ENCODE assay signal across 36 cellular contexts in genomic region chr13:44908712-44909111, GRCh38.
"Had no signal": no experiment of that assay in that cellular context is flagged by ENCODE, and none has a peak within 500 bp of the region (broad histone marks: within the 10 kb centered on the region; RNA-seq: fewer than 3 reads in every experiment).

No MANE protein-coding gene starts in this region.

- H3K9me3 ChIP-seq: ascending aorta, breast epithelium had no signal

- DNase-seq: activated CD4-positive, alpha-beta memory T cell treated with anti-CD3 and anti-CD28 coated beads, Interleukin-2, amount 10 ng/mL, durations not matched to agents 7 days and 5 days; activated CD4-positive, alpha-beta T cell treated with anti-CD3 and anti-CD28 coated beads for 1 hour; activated CD4-positive, alpha-beta T cell treated with anti-CD3 and anti-CD28 coated beads for 48 hours; activated CD4-positive, CD25-positive, alpha-beta regulatory T cell; activated CD8-positive, alpha-beta memory T cell treated with anti-CD3 and anti-CD28 coated beads for 24 hours; activated CD8-positive, alpha-beta memory T cell treated with anti-CD3 and anti-CD28 coated beads, Interleukin-2, amount 10 ng/mL, durations not matched to agents 7 days and 5 days; activated CD8-positive, alpha-beta memory T cell treated with anti-CD3 and anti-CD28 coated beads, Interleukin-2, amount 50 U/mL, for 48 hours; activated effector memory CD4-positive, alpha-beta T cell treated with anti-CD3 and anti-CD28 coated beads, Interleukin-2, amount 50 U/mL, for 16 hours; activated naive CD4-positive, alpha-beta T cell; activated naive CD4-positive, alpha-beta T cell treated with anti-CD3 and anti-CD28 coated beads, Interleukin-2, amount 50 U/mL, for 16 hours; activated naive CD8-positive, alpha-beta T cell treated with anti-CD3 and anti-CD28 coated beads, Interleukin-2, amount 10 ng/mL, durations not matched to agents 7 days and 5 days; activated T-cell treated with anti-CD3 and anti-CD28 coated beads, Interleukin-2, amount 50 U/mL, for 48 hours; amygdala; cerebellar nuclear complex; Kasumi-1; KG1; MG63; NCI-H1048; NCI-H1105 treated with DMSO at 0.1 percent for 48 hours; NCI-H1436; NCI-H1694; NCI-H1930; NCI-H2081 treated with DMSO at 0.1 percent for 48 hours; NCI-H226; NCI-H446 treated with DMSO at 0.1 percent for 48 hours; NCI-H524; NCI-H69; NCI-H82; OCI-M1; Right ventricle myocardium superior; SW 1271; T-helper 1 cell; T-helper 9 cell; WERI-Rb-1 had no signal

- H3K36me3 ChIP-seq: ascending aorta, breast epithelium, MG63, WERI-Rb-1 had no signal

- H3K27ac Mint-ChIP-seq: activated CD4-positive, alpha-beta memory T cell treated with anti-CD3 and anti-CD28 coated beads, Interleukin-2, amount 10 ng/mL, durations not matched to agents 7 days and 5 days; activated CD8-positive, alpha-beta memory T cell treated with anti-CD3 and anti-CD28 coated beads, Interleukin-2, amount 10 ng/mL, durations not matched to agents 7 days and 5 days; activated naive CD8-positive, alpha-beta T cell treated with anti-CD3 and anti-CD28 coated beads, Interleukin-2, amount 10 ng/mL, durations not matched to agents 7 days and 5 days had no signal

- H3K4me1 Mint-ChIP-seq: activated CD4-positive, alpha-beta memory T cell treated with anti-CD3 and anti-CD28 coated beads, Interleukin-2, amount 10 ng/mL, durations not matched to agents 7 days and 5 days; activated naive CD8-positive, alpha-beta T cell treated with anti-CD3 and anti-CD28 coated beads, Interleukin-2, amount 10 ng/mL, durations not matched to agents 7 days and 5 days had no signal

- H3K27ac ChIP-seq: ascending aorta, breast epithelium, WERI-Rb-1 had no signal

- ATAC-seq: activated CD8-positive, alpha-beta memory T cell treated with anti-CD3 and anti-CD28 coated beads, Interleukin-2, amount 10 ng/mL, durations not matched to agents 7 days and 5 days had no signal

- H3K4me3 ChIP-seq: ascending aorta, breast epithelium, MG63 had no signal

- H3K4me3 Mint-ChIP-seq: activated CD4-positive, alpha-beta memory T cell treated with anti-CD3 and anti-CD28 coated beads, Interleukin-2, amount 10 ng/mL, durations not matched to agents 7 days and 5 days; activated CD8-positive, alpha-beta memory T cell treated with anti-CD3 and anti-CD28 coated beads, Interleukin-2, amount 10 ng/mL, durations not matched to agents 7 days and 5 days; activated naive CD8-positive, alpha-beta T cell treated with anti-CD3 and anti-CD28 coated beads, Interleukin-2, amount 10 ng/mL, durations not matched to agents 7 days and 5 days had no signal

- H3K27me3 ChIP-seq: ascending aorta, breast epithelium, MG63 had no signal

- H3K36me3 Mint-ChIP-seq: activated naive CD8-positive, alpha-beta T cell treated with anti-CD3 and anti-CD28 coated beads, Interleukin-2, amount 10 ng/mL, durations not matched to agents 7 days and 5 days had no signal
